8 cellular contexts compared by ENCODE assay signal in genomic region chr19:5826531-5827341, GRCh38. TPM values are rescaled to one million over a fixed set of nuclear protein-coding genes. Genes with fewer than 3 reads are reported as not detected.
DNase-seq lines count a peak whose midpoint lies in the region; ATAC-seq and TF ChIP-seq lines count a peak whose summit lies in the region.

No MANE protein-coding gene starts in this region.

- H3K9me3 ChIP-seq in BLaER1: no peaks in the 10 kb centered on the region
- H3K9me3 ChIP-seq in thymus (ENCODE audit: control insufficient read depth): no peaks in the 10 kb centered on the region

- H3K27ac ChIP-seq in BLaER1 (peak overlapping the region; percentile 95), thymus (ENCODE audit: low read depth) (peak overlapping the region; percentile 11)

- H3K27me3 ChIP-seq in BLaER1 (no peaks in the 10 kb centered on the region), thymus (ENCODE audit: control insufficient read depth, insufficient read depth) (peaks cover 7% of the 10 kb centered on the region)

- DNase-seq in HFF-Myc (ENCODE audit: extremely low read depth, low read depth) (no peak), NCI-H748 treated with DMSO at 0.1 percent for 48 hours (lab: John Stamatoyannopoulos, UW) (peak; percentile 12), iPS-NIHi7 (ENCODE audit: extremely low spot score) (peak; percentile 64), C1 segment of cervical spinal cord (lab: John Stamatoyannopoulos, UW) (no peak), COLO829 (ENCODE audit: low spot score) (no peak)
- no peak for DNase-seq in activated naive CD8-positive, alpha-beta T cell treated with anti-CD3 and anti-CD28 coated beads, Interleukin-2, amount 10 ng/mL, durations not matched to agents 7 days and 5 days

- peak overlapping the region; percentile 90 for H3K4me3 Mint-ChIP-seq in activated naive CD8-positive, alpha-beta T cell treated with anti-CD3 and anti-CD28 coated beads, Interleukin-2, amount 10 ng/mL, durations not matched to agents 7 days and 5 days

- no peaks in the 10 kb centered on the region for H3K9me3 Mint-ChIP-seq in activated naive CD8-positive, alpha-beta T cell treated with anti-CD3 and anti-CD28 coated beads, Interleukin-2, amount 10 ng/mL, durations not matched to agents 7 days and 5 days

- peaks cover 36% of the 10 kb centered on the region for H3K4me1 ChIP-seq in BLaER1
- peaks cover 24% of the 10 kb centered on the region for H3K4me1 ChIP-seq in thymus (ENCODE audit: control insufficient read depth, insufficient read depth, low read length)

- peak overlapping the region; percentile 98 for H3K4me2 ChIP-seq in BLaER1

- POLR2A ChIA-PET in activated naive CD8-positive, alpha-beta T cell treated with anti-CD3 and anti-CD28 coated beads, Interleukin-2, amount 10 ng/mL, durations not matched to agents 7 days and 5 days (lab: Charles Lee): interaction anchor here (0.8 to 3.5 kb wide), 9 partner anchors 12 to 204 kb away, joined by 3 to 72 read pairs (median 10); partner anchors contain the start of genes CATSPERD, DUS3L, FUT6 and LONP1

- peaks cover 6% of the 10 kb centered on the region for H4K20me1 ChIP-seq in BLaER1

- H3K36me3 ChIP-seq in BLaER1 (no peaks in the 10 kb centered on the region), thymus (ENCODE audit: control insufficient read depth, insufficient read depth) (no peaks in the 10 kb centered on the region)

- H3K4me3 ChIP-seq in BLaER1: peak overlapping the region; percentile 79
- H3K4me3 ChIP-seq in HFF-Myc (replicated peaks; ENCODE audit: low read depth, low read length): no peak overlapping the region
- peak overlapping the region; percentile 25 for H3K4me3 ChIP-seq in thymus (ENCODE audit: low read length)

- H3K9ac ChIP-seq in BLaER1: peak overlapping the region; percentile 5; the same call in 1 of the 2 replicates

- peaks cover 2% of the 10 kb centered on the region for H3K27me3 Mint-ChIP-seq in activated naive CD8-positive, alpha-beta T cell treated with anti-CD3 and anti-CD28 coated beads, Interleukin-2, amount 10 ng/mL, durations not matched to agents 7 days and 5 days

- peaks cover 5% of the 10 kb centered on the region for H3K4me1 Mint-ChIP-seq in activated naive CD8-positive, alpha-beta T cell treated with anti-CD3 and anti-CD28 coated beads, Interleukin-2, amount 10 ng/mL, durations not matched to agents 7 days and 5 days

- peaks cover 2% of the 10 kb centered on the region for H3K36me3 Mint-ChIP-seq in activated naive CD8-positive, alpha-beta T cell treated with anti-CD3 and anti-CD28 coated beads, Interleukin-2, amount 10 ng/mL, durations not matched to agents 7 days and 5 days

- H3K27ac Mint-ChIP-seq in activated naive CD8-positive, alpha-beta T cell treated with anti-CD3 and anti-CD28 coated beads, Interleukin-2, amount 10 ng/mL, durations not matched to agents 7 days and 5 days: peak overlapping the region; percentile 95

- WGBS in thymus: 13% methylated on average over 24 of the region's 24 CpGs

- peak; percentile 20 for TF ChIP-seq CTCF in HFF-Myc (IDR thresholded peaks at IDR 0.05; ENCODE audit: low read depth, low read length, missing control alignments)

- no peak for ATAC-seq in activated naive CD8-positive, alpha-beta T cell treated with anti-CD3 and anti-CD28 coated beads, Interleukin-2, amount 10 ng/mL, durations not matched to agents 7 days and 5 days (ENCODE audit: low read depth)

RNA-seq across cellular contexts. Expression of gene FUT6, which starts 12.8 kb away (rescaled TPM):
- total RNA-seq in activated naive CD8-positive, alpha-beta T cell treated with anti-CD3 and anti-CD28 coated beads, Interleukin-2, amount 10 ng/mL, durations not matched to agents 7 days and 5 days: under 1 TPM; 0.75 to 0.91 TPM
- polyA plus RNA-seq in thymus: 0.43 TPM

RNA-seq across cellular contexts. Expression of gene NRTN, which starts 21.9 kb away (rescaled TPM):
- under 1 TPM; 0.36 to 0.45 TPM for total RNA-seq in activated naive CD8-positive, alpha-beta T cell treated with anti-CD3 and anti-CD28 coated beads, Interleukin-2, amount 10 ng/mL, durations not matched to agents 7 days and 5 days
- polyA plus RNA-seq in thymus: 4.0 TPM

RNA-seq across cellular contexts. Expression of gene FUT3, which starts 24.5 kb away (rescaled TPM):
- total RNA-seq in activated naive CD8-positive, alpha-beta T cell treated with anti-CD3 and anti-CD28 coated beads, Interleukin-2, amount 10 ng/mL, durations not matched to agents 7 days and 5 days: not detected
- 2.9 TPM for polyA plus RNA-seq in thymus

RNA-seq across cellular contexts. Expression of gene DUS3L, which starts 35.8 kb away (rescaled TPM):
- 10 to 100 TPM; 61.0 to 62.1 TPM for total RNA-seq in activated naive CD8-positive, alpha-beta T cell treated with anti-CD3 and anti-CD28 coated beads, Interleukin-2, amount 10 ng/mL, durations not matched to agents 7 days and 5 days
- polyA plus RNA-seq in thymus: 43.9 TPM

RNA-seq across cellular contexts. Expression of gene PRR22, which starts 42.2 kb away (rescaled TPM):
- total RNA-seq in activated naive CD8-positive, alpha-beta T cell treated with anti-CD3 and anti-CD28 coated beads, Interleukin-2, amount 10 ng/mL, durations not matched to agents 7 days and 5 days: 1 to 10 TPM; 3.8 to 4.4 TPM
- 13.6 TPM for polyA plus RNA-seq in thymus

Comparison
In these comparisons a context has a peak if more than half of its experiments do, and no peak if none do; other contexts are left out.
1. DNase-seq: peak in NCI-H748 treated with DMSO at 0.1 percent for 48 hours (single experiment) and iPS-NIHi7 (single experiment); none in HFF-Myc (single experiment), activated naive CD8-positive, alpha-beta T cell treated with anti-CD3 and anti-CD28 coated beads, Interleukin-2, amount 10 ng/mL, durations not matched to agents 7 days and 5 days (single experiment), C1 segment of cervical spinal cord (0 of 14) and COLO829 (single experiment).